Comparison of ENCODE assay signal across 25 cellular contexts in the genomic region with DNA sequence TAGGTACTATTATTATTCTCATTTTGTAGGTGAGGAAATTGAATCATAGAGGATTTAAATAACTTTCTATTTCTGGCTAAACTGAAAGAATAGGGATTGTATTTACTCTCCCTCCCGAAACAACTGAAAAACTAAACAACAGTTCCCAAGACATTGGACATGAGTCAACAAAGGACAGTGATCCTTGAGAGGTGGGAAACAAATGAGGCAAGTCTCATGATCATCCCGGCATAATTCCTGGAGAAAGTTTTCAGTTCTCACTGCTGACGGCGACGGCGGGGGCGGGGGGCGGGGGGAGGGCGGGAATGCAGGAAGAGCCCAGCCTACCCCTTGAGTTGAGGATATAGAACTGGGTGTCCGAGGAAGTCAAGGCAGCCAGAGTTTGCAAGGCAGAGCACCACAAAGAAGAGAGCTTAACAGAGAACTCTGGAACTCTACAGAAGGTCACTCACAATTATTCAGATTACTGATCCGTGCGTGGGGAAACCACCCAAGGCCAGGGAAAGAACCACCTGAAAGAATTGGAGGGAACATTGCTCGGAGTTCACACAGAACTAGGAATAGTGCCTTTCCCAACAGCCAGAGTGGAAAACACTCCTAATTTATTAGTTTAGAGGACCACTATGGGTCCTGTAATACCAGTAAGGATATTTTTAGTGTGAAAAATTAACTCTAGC. TPM values are rescaled to one million over a fixed set of nuclear protein-coding genes. Genes with fewer than 3 reads are reported as not detected.
DNase-seq lines count a peak whose midpoint lies in the region; ATAC-seq, FAIRE-seq and TF ChIP-seq lines count a peak whose summit lies in the region.
"Had no signal": no experiment of that assay in that cellular context is flagged by ENCODE, and none has a peak within 500 bp of the region (broad histone marks: within the 10 kb centered on the region; RNA-seq: fewer than 3 reads in every experiment).

No MANE protein-coding gene starts in this region.

- FAIRE-seq in HepG2 (lab: Jason Lieb, UNC) = no peak
- FAIRE-seq: HTR-8/SVneo had no signal

- peaks cover 2% of the 10 kb centered on the region for H3K4me1 Mint-ChIP-seq in chondrocyte (ENCODE audit: low read depth)
- H3K4me1 Mint-ChIP-seq: activated CD4-positive, alpha-beta T cell treated with anti-CD3 and anti-CD28 coated beads, Interleukin-2, amount 10 ng/mL, durations not matched to agents 7 days and 5 days; activated CD8-positive, alpha-beta memory T cell treated with anti-CD3 and anti-CD28 coated beads, Interleukin-2, amount 10 ng/mL, durations not matched to agents 7 days and 5 days; nephron had no signal

- intact Hi-C loops in HepG2 (cut with micrococcal nuclease; ENCODE audit: unreplicated experiment) (no loop called here), right lobe of liver (cut with DNase I) (no loop called here), left lung (cut with DNase I) (no loop called here)

- H3K9ac ChIP-seq in HepG2 (ENCODE audit: insufficient read depth, low read depth, low read length) = no peak overlapping the region

- peak overlapping the region; percentile 44 for H3K4me3 Mint-ChIP-seq in chondrocyte (ENCODE audit: unreplicated experiment)
- H3K4me3 Mint-ChIP-seq: activated CD4-positive, alpha-beta T cell treated with anti-CD3 and anti-CD28 coated beads, Interleukin-2, amount 10 ng/mL, durations not matched to agents 7 days and 5 days; activated CD8-positive, alpha-beta memory T cell treated with anti-CD3 and anti-CD28 coated beads, Interleukin-2, amount 10 ng/mL, durations not matched to agents 7 days and 5 days; activated T-cell treated with anti-CD3 and anti-CD28 coated beads, Interleukin-2, amount 50 U/mL, for 72 hours; B cell; nephron had no signal

- H3K27ac ChIP-seq in HepG2 (ENCODE audit: extremely low read length, insufficient read depth, low read length) (no peak overlapping the region), right lobe of liver (no peak overlapping the region), left lung (no peak overlapping the region)
- H3K27ac ChIP-seq: epithelial cell of prostate, foreskin keratinocyte, transverse colon, VCaP had no signal

- 1% methylated on average over 13 of the region's 13 CpGs for WGBS in HepG2 (ENCODE audit: low lambda C conversion rate)
- 40% methylated on average over 11 of the region's 13 CpGs for WGBS in right lobe of liver (ENCODE audit: insufficient coverage, low coverage, low lambda C conversion rate, missing lambda C conversion rate)

- DNase-seq in HepG2 (ENCODE audit: low spot score) (no peak), right lobe of liver (no peak), chondrocyte (ENCODE audit: low spot score) (no peak), left lung (no peak), amniotic stem cell (lab: John Stamatoyannopoulos, UW) (no peak), ecto neural progenitor cell (ENCODE audit: low spot score) (no peak), retina (no peak)
- DNase-seq: activated CD4-positive, alpha-beta T cell treated with anti-CD3 and anti-CD28 coated beads, Interleukin-2, amount 10 ng/mL, durations not matched to agents 7 days and 5 days; activated CD8-positive, alpha-beta memory T cell treated with anti-CD3 and anti-CD28 coated beads, Interleukin-2, amount 10 ng/mL, durations not matched to agents 7 days and 5 days; activated naive CD4-positive, alpha-beta T cell treated with Interleukin-2 at 50 U/mL for 16 hours; activated T-cell treated with anti-CD3 and anti-CD28 coated beads, Interleukin-2, amount 50 U/mL, for 72 hours; central memory CD4-positive, alpha-beta T cell; foreskin keratinocyte; hypothalamus; mucosa of descending colon; MV-4-11; NCI-H1694 treated with DMSO at 0.1 percent for 48 hours; stimulated activated CD8-positive, alpha-beta memory T cell treated with anti-CD3 and anti-CD28 coated beads, Interleukin-4, amount 100 ng/mL, for 48 hours; transverse colon had no signal

- H3K4me2 ChIP-seq in HepG2 (ENCODE audit: low read depth, low read length) = peak overlapping the region; percentile 23; the same call in 1 of the 2 replicates

- no peak for TF ChIP-seq CTCF in HepG2 (CRISPR knock-in tag; IDR thresholded peaks at IDR 0.05)
- no peak for TF ChIP-seq CTCF in right lobe of liver (IDR thresholded peaks at IDR 0.05)
- TF ChIP-seq CTCF in chondrocyte (IDR thresholded peaks at IDR 0.05) = no peak
- TF ChIP-seq CTCF in left lung (IDR thresholded peaks at IDR 0.05) = no peak

- no peak for ATAC-seq in HepG2
- ATAC-seq in right lobe of liver = no peak
- ATAC-seq in left lung = peak; percentile 56
- no peak for ATAC-seq in HG03571 (IDR thresholded peaks at IDR 0.05; ENCODE audit: unreplicated experiment)
- ATAC-seq: activated CD8-positive, alpha-beta memory T cell treated with anti-CD3 and anti-CD28 coated beads, Interleukin-2, amount 10 ng/mL, durations not matched to agents 7 days and 5 days; activated T-cell treated with anti-CD3 and anti-CD28 coated beads, Interleukin-2, amount 50 U/mL, for 72 hours; foreskin keratinocyte; mucosa of descending colon had no signal

- BruUV-seq in HepG2 (replicated peaks; lab: Mats Ljungman, UMichigan) = no TSS peak

- in situ Hi-C loops in HepG2 (cut with HindIII; ENCODE audit: extremely low pct_ligation_motif_present, low pct_unique_long_range_greater_than_20kb) = no loop called here

- peaks cover 0 to 18% of the 10 kb centered on the region in 2 experiments; a peak in 3 of 5 replicates for H3K27me3 ChIP-seq in HepG2 (ENCODE audit: control insufficient read depth in 1 of 2, insufficient read depth in 2 of 2, low read length in 2 of 2)
- H3K27me3 ChIP-seq in right lobe of liver = no peaks in the 10 kb centered on the region
- no peaks in the 10 kb centered on the region for H3K27me3 ChIP-seq in left lung
- H3K27me3 ChIP-seq: transverse colon had no signal

- H3K27me3 Mint-ChIP-seq in chondrocyte (ENCODE audit: low read depth) = peaks cover 2% of the 10 kb centered on the region

- peaks cover 1% of the 10 kb centered on the region for H3K36me3 Mint-ChIP-seq in chondrocyte (ENCODE audit: low read depth)
- H3K36me3 Mint-ChIP-seq: activated CD8-positive, alpha-beta memory T cell treated with anti-CD3 and anti-CD28 coated beads, Interleukin-2, amount 10 ng/mL, durations not matched to agents 7 days and 5 days had no signal

- H3K36me3 ChIP-seq in HepG2 (replicated peaks in 1 of 2; ENCODE audit: control insufficient read depth in 1 of 2, insufficient read depth in 2 of 2, low read length in 2 of 2) (no peaks in the 10 kb centered on the region), right lobe of liver (no peaks in the 10 kb centered on the region), left lung (no peaks in the 10 kb centered on the region)
- H3K36me3 ChIP-seq: transverse colon had no signal

- H4K20me1 ChIP-seq in HepG2 (ENCODE audit: insufficient read depth, low read length) = no peaks in the 10 kb centered on the region

- H3K27ac Mint-ChIP-seq in chondrocyte (ENCODE audit: unreplicated experiment) = peak overlapping the region; percentile 27
- H3K27ac Mint-ChIP-seq: activated CD4-positive, alpha-beta T cell treated with anti-CD3 and anti-CD28 coated beads, Interleukin-2, amount 10 ng/mL, durations not matched to agents 7 days and 5 days; activated CD8-positive, alpha-beta memory T cell treated with anti-CD3 and anti-CD28 coated beads, Interleukin-2, amount 10 ng/mL, durations not matched to agents 7 days and 5 days; activated T-cell treated with anti-CD3 and anti-CD28 coated beads, Interleukin-2, amount 50 U/mL, for 72 hours; B cell; nephron had no signal

- TF ChIP-seq EP300 in HepG2 (IDR thresholded peaks at IDR 0.05; ENCODE audit: low read depth in 2 of 2, low read length in 2 of 2) (no peak), HepG2 (CRISPR knock-in tag; IDR thresholded peaks at IDR 0.05; ENCODE audit: borderline replicate concordance) (no peak)

- H3K9me3 ChIP-seq in HepG2 (ENCODE audit: low read length) = no peaks in the 10 kb centered on the region
- no peaks in the 10 kb centered on the region for H3K9me3 ChIP-seq in right lobe of liver
- H3K9me3 ChIP-seq in left lung = no peaks in the 10 kb centered on the region
- H3K9me3 ChIP-seq: mucosa of descending colon, transverse colon had no signal

- no peaks in the 10 kb centered on the region for H3K79me2 ChIP-seq in HepG2 (ENCODE audit: insufficient read depth, low read length)

- H3K9me3 Mint-ChIP-seq in chondrocyte (ENCODE audit: low read depth) = no peaks in the 10 kb centered on the region
- H3K9me3 Mint-ChIP-seq: activated CD4-positive, alpha-beta T cell treated with anti-CD3 and anti-CD28 coated beads, Interleukin-2, amount 10 ng/mL, durations not matched to agents 7 days and 5 days; activated T-cell treated with anti-CD3 and anti-CD28 coated beads, Interleukin-2, amount 50 U/mL, for 72 hours; nephron had no signal

- no peak for TF ChIP-seq POLR2A in HepG2 (IDR thresholded peaks at IDR 0.05; ENCODE audit: insufficient read depth in 1 of 2, low read depth in 2 of 2, low read length in 2 of 2)
- TF ChIP-seq POLR2A in right lobe of liver (IDR thresholded peaks at IDR 0.05) = no peak

- CTCF ChIA-PET in HepG2 (lab: Yijun Ruan, JAX; ENCODE audit: low intra/inter-chr PET ratio, low total read pairs) = no interaction called here

- POLR2A ChIA-PET in HepG2 (lab: Yijun Ruan, JAX) = no interaction called here

- no peak overlapping the region for H2AFZ ChIP-seq in HepG2 (ENCODE audit: low read length)

- H3K4me1 ChIP-seq in HepG2 (ENCODE audit: insufficient read depth, low read length) (no peaks in the 10 kb centered on the region), right lobe of liver (no peaks in the 10 kb centered on the region), left lung (no peaks in the 10 kb centered on the region)
- H3K4me1 ChIP-seq: foreskin keratinocyte, transverse colon had no signal

- TF ChIP-seq RAD21 in HepG2 (CRISPR knock-in tag; IDR thresholded peaks at IDR 0.05) = no peak

- H3K4me3 ChIP-seq in HepG2 (replicated peaks in 1 of 3; ENCODE audit: insufficient read depth in 1 of 3, low read depth in 2 of 3, low read length in 3 of 3) = no peak overlapping the region
- H3K4me3 ChIP-seq in right lobe of liver = no peak overlapping the region
- no peak overlapping the region for H3K4me3 ChIP-seq in left lung
- H3K4me3 ChIP-seq: mucosa of descending colon, transverse colon had no signal

RNA-seq across cellular contexts. Expression of a gene that starts 27.4 kb away (rescaled TPM):
- total RNA-seq in HepG2 (2016; rRNA removed; fragmentation: Illumina TruSeq; extraction: Trizol) = 1.8 and 2.3 TPM in 2 replicates
- total RNA-seq in HepG2 (2016; cell fraction: cytosol; rRNA removed; fragmentation: Illumina TruSeq; extraction: Trizol; ENCODE audit: low read depth) = 0.51 and 0.97 TPM in 2 replicates
- total RNA-seq in HepG2 (2016; cell fraction: insoluble cytoplasmic fraction; rRNA removed; fragmentation: Illumina TruSeq; extraction: Trizol) = 1.1 and 2.7 TPM in 2 replicates
- 1.5 and 2.5 TPM in 2 replicates for total RNA-seq in HepG2 (2016; cell fraction: membrane; rRNA removed; fragmentation: Illumina TruSeq; extraction: Trizol)
- 6.3 and 6.6 TPM in 2 replicates for total RNA-seq in HepG2 (2016; cell fraction: nucleus; rRNA removed; fragmentation: Illumina TruSeq; extraction: Trizol)
- polyA plus RNA-seq in HepG2 (2011; rRNA removed) = 5.3 and 5.8 TPM in 2 replicates
- polyA plus RNA-seq in HepG2 (2011; cell fraction: cytosol; rRNA removed) = 1.8 and 2.4 TPM in 2 replicates
- 43.6 and 56.3 TPM in 2 replicates for polyA plus RNA-seq in HepG2 (2011; cell fraction: nucleus; rRNA removed)
- polyA plus RNA-seq in HepG2 (2012) = 4.9 and 5.7 TPM in 2 replicates
- 0.68 and 0.91 TPM in 2 replicates for polyA plus RNA-seq in HepG2 (2016; cell fraction: cytosol; fragmentation: Illumina TruSeq; extraction: Trizol; ENCODE audit: low read depth)
- polyA plus RNA-seq in HepG2 (2016; cell fraction: insoluble cytoplasmic fraction; fragmentation: Illumina TruSeq; extraction: Trizol; ENCODE audit: low read depth) = 2.5 and 3.9 TPM in 2 replicates
- 1.9 and 2.8 TPM in 2 replicates for polyA plus RNA-seq in HepG2 (2016; cell fraction: membrane; fragmentation: Illumina TruSeq; extraction: Trizol; ENCODE audit: low read depth)
- polyA plus RNA-seq in HepG2 (2016; cell fraction: nucleus; fragmentation: Illumina TruSeq; extraction: Trizol; ENCODE audit: insufficient read depth, low read depth) = 15.3 TPM in 2 replicates
- 3.2 and 4.6 TPM in 2 replicates for polyA minus RNA-seq in HepG2 (2011; rRNA and poly(A)+ RNA removed; ENCODE audit: low replicate concordance)
- 1.2 and 2.5 TPM in 2 replicates for polyA minus RNA-seq in HepG2 (2011; cell fraction: cytosol; rRNA and poly(A)+ RNA removed)
- 9.1 and 12.0 TPM in 2 replicates for polyA minus RNA-seq in HepG2 (2011; cell fraction: nucleus; rRNA and poly(A)+ RNA removed)
- 1 to 10 TPM; 2.1 to 3.7 (median 2.7) TPM for total RNA-seq in right lobe of liver
- total RNA-seq in chondrocyte = 6.9 to 14.9 TPM (median 6.9 TPM) in 3 replicates
- total RNA-seq in left lung = 1 to 10 TPM; 5.1 to 6.8 TPM

RNA-seq across cellular contexts. Expression of a gene that starts 54.9 kb away (rescaled TPM):
- total RNA-seq in HepG2 (2016; rRNA removed; fragmentation: Illumina TruSeq; extraction: Trizol) (158 and 215 TPM in 2 replicates), right lobe of liver (100 to 1,000 TPM in 2 of 6 experiments, 10 to 100 TPM in 4; 31.0 to 155 (median 49.1) TPM), chondrocyte (134 to 143 TPM (median 135 TPM) in 3 replicates), left lung (10 to 100 TPM; 96.6 to 99.9 TPM)
- total RNA-seq in HepG2 (2016; cell fraction: cytosol; rRNA removed; fragmentation: Illumina TruSeq; extraction: Trizol; ENCODE audit: low read depth) = 46.6 and 55.3 TPM in 2 replicates
- 159 and 225 TPM in 2 replicates for total RNA-seq in HepG2 (2016; cell fraction: insoluble cytoplasmic fraction; rRNA removed; fragmentation: Illumina TruSeq; extraction: Trizol)
- 93.6 and 101 TPM in 2 replicates for total RNA-seq in HepG2 (2016; cell fraction: membrane; rRNA removed; fragmentation: Illumina TruSeq; extraction: Trizol)
- total RNA-seq in HepG2 (2016; cell fraction: nucleus; rRNA removed; fragmentation: Illumina TruSeq; extraction: Trizol) = 67.3 and 67.5 TPM in 2 replicates
- polyA plus RNA-seq in HepG2 (2011; rRNA removed) = 85.3 and 108 TPM in 2 replicates
- 86.2 and 105 TPM in 2 replicates for polyA plus RNA-seq in HepG2 (2011; cell fraction: cytosol; rRNA removed)
- polyA plus RNA-seq in HepG2 (2011; cell fraction: nucleus; rRNA removed) = 27.9 and 32.8 TPM in 2 replicates
- 76.7 and 118 TPM in 2 replicates for polyA plus RNA-seq in HepG2 (2012)
- polyA plus RNA-seq in HepG2 (2016; cell fraction: cytosol; fragmentation: Illumina TruSeq; extraction: Trizol; ENCODE audit: low read depth) = 39.8 and 53.2 TPM in 2 replicates
- 253 and 272 TPM in 2 replicates for polyA plus RNA-seq in HepG2 (2016; cell fraction: insoluble cytoplasmic fraction; fragmentation: Illumina TruSeq; extraction: Trizol; ENCODE audit: low read depth)
- 85.8 and 96.0 TPM in 2 replicates for polyA plus RNA-seq in HepG2 (2016; cell fraction: membrane; fragmentation: Illumina TruSeq; extraction: Trizol; ENCODE audit: low read depth)
- 105 and 112 TPM in 2 replicates for polyA plus RNA-seq in HepG2 (2016; cell fraction: nucleus; fragmentation: Illumina TruSeq; extraction: Trizol; ENCODE audit: insufficient read depth, low read depth)
- 15.1 and 22.4 TPM in 2 replicates for polyA minus RNA-seq in HepG2 (2011; rRNA and poly(A)+ RNA removed; ENCODE audit: low replicate concordance)
- 30.9 and 42.0 TPM in 2 replicates for polyA minus RNA-seq in HepG2 (2011; cell fraction: cytosol; rRNA and poly(A)+ RNA removed)
- 35.5 and 40.2 TPM in 2 replicates for polyA minus RNA-seq in HepG2 (2011; cell fraction: nucleus; rRNA and poly(A)+ RNA removed)
